Comparison of ENCODE assay signal across 1 cellular context in genomic region chr1:45752441-45753052, GRCh38.
TF ChIP-seq lines count a peak whose summit lies in the region.

No MANE protein-coding gene starts in this region.

TF ChIP-seq in HepG2, 621 proteins besides CTCF, POLR2A, EP300 and RAD21 (continued from another document and continues in another):
- peak; percentile 59; the same call in 1 of the 2 replicates for TF ChIP-seq ARID4A (CRISPR knock-in tag; IDR thresholded peaks at IDR 0.05; ENCODE audit: borderline replicate concordance)
- no peak for TF ChIP-seq ZNF562 (CRISPR knock-in tag; IDR thresholded peaks at IDR 0.05; ENCODE audit: borderline replicate concordance)
- TF ChIP-seq ZNF12 (CRISPR knock-in tag; IDR thresholded peaks at IDR 0.05): no peak
- no peak for TF ChIP-seq ZNF121 (CRISPR knock-in tag; IDR thresholded peaks at IDR 0.05)
- TF ChIP-seq NCOA2 (CRISPR knock-in tag; IDR thresholded peaks at IDR 0.05): peak; percentile 42; the same call in 1 of the 2 replicates
- no peak for TF ChIP-seq DNMT3B (CRISPR knock-in tag; conservative IDR thresholded peaks at IDR 0.05)
- peak in 1 of 2 experiments; percentile 90; a peak in 2 of 4 replicates for TF ChIP-seq ATF4 (CRISPR knock-in tag; IDR thresholded peaks at IDR 0.05)
- TF ChIP-seq POGK (CRISPR knock-in tag; conservative IDR thresholded peaks at IDR 0.05): no peak
- no peak for TF ChIP-seq ZKSCAN1 (IDR thresholded peaks at IDR 0.05; ENCODE audit: low read length)
- TF ChIP-seq KLF16 (CRISPR knock-in tag; IDR thresholded peaks at IDR 0.05): 0 out of 4 replicates have a peak, but pooled peaks of 1 of the 2 experiments have one; percentile 16
- peak; percentile 84; the same call in 1 of the 2 replicates for TF ChIP-seq PITX1 (CRISPR knock-in tag; IDR thresholded peaks at IDR 0.05)
- no peak for TF ChIP-seq ZNF556 (CRISPR knock-in tag; IDR thresholded peaks at IDR 0.05; ENCODE audit: borderline replicate concordance)
- TF ChIP-seq SALL2 (CRISPR knock-in tag; IDR thresholded peaks at IDR 0.05): 0 out of 2 replicates have a peak, but pooled peaks have one; percentile 15
- no peak for TF ChIP-seq ZNF30 (CRISPR knock-in tag; IDR thresholded peaks at IDR 0.05)
- TF ChIP-seq ETV6 (CRISPR knock-in tag; conservative IDR thresholded peaks at IDR 0.05): no peak
- no peak for TF ChIP-seq JUND (CRISPR knock-in tag; IDR thresholded peaks at IDR 0.05)
- TF ChIP-seq SUZ12 (IDR thresholded peaks at IDR 0.05; ENCODE audit: low read depth, low read length): no peak
- TF ChIP-seq ATM (IDR thresholded peaks at IDR 0.05; ENCODE audit: borderline replicate concordance): no peak
- no peak for TF ChIP-seq SMAD3 (CRISPR knock-in tag; IDR thresholded peaks at IDR 0.05)
- TF ChIP-seq THAP9 (CRISPR knock-in tag; IDR thresholded peaks at IDR 0.05; ENCODE audit: borderline replicate concordance): no peak
- peak; percentile 81 for TF ChIP-seq PHF21A (CRISPR knock-in tag; IDR thresholded peaks at IDR 0.05)
- no peak for TF ChIP-seq ZNF639 (CRISPR knock-in tag; conservative IDR thresholded peaks at IDR 0.05)
- TF ChIP-seq CEBPB (IDR thresholded peaks at IDR 0.05; ENCODE audit: borderline replicate concordance, low read depth, low read length): peak; percentile 72
- no peak for TF ChIP-seq CC2D1A (CRISPR knock-in tag; IDR thresholded peaks at IDR 0.05)
- TF ChIP-seq ZBTB43 (CRISPR knock-in tag; conservative IDR thresholded peaks at IDR 0.05): no peak
- TF ChIP-seq ZFP36L2 (CRISPR knock-in tag; IDR thresholded peaks at IDR 0.05): no peak
- TF ChIP-seq HNRNPK (IDR thresholded peaks at IDR 0.05; ENCODE audit: low read depth, low read length, poor library complexity, severe bottlenecking): no peak
- TF ChIP-seq NR2C2 (CRISPR knock-in tag; IDR thresholded peaks at IDR 0.05; ENCODE audit: borderline replicate concordance): peak; percentile 73
- no peak for TF ChIP-seq ZNF235 (CRISPR knock-in tag; IDR thresholded peaks at IDR 0.05; ENCODE audit: borderline replicate concordance)
- no peak for TF ChIP-seq RFX3 (CRISPR knock-in tag; IDR thresholded peaks at IDR 0.05)
- TF ChIP-seq CREB1 (IDR thresholded peaks at IDR 0.05): no peak
- TF ChIP-seq CREB1 (CRISPR knock-in tag; IDR thresholded peaks at IDR 0.05): peak; percentile 30; the same call in 1 of the 2 replicates
- TF ChIP-seq RFXAP (CRISPR knock-in tag; IDR thresholded peaks at IDR 0.05; ENCODE audit: borderline replicate concordance): no peak
- peak; percentile 38; the same call in 1 of the 2 replicates for TF ChIP-seq THRA (CRISPR knock-in tag; IDR thresholded peaks at IDR 0.05; ENCODE audit: borderline replicate concordance)
- no peak for TF ChIP-seq ZNF33A (CRISPR knock-in tag; IDR thresholded peaks at IDR 0.05; ENCODE audit: borderline replicate concordance)
- no peak for TF ChIP-seq PCBP2 (optimal IDR thresholded peaks at IDR 0.05; ENCODE audit: low read depth, low read length, poor library complexity, severe bottlenecking)
- TF ChIP-seq NR2F6 (IDR thresholded peaks at IDR 0.05): 0 out of 2 replicates have a peak, but pooled peaks have one; percentile 20
- TF ChIP-seq NR2F6 (CRISPR knock-in tag; IDR thresholded peaks at IDR 0.05): peak; percentile 70; the same call in 1 of the 2 replicates
- no peak for TF ChIP-seq THYN1 (CRISPR knock-in tag; IDR thresholded peaks at IDR 0.05; ENCODE audit: borderline replicate concordance, low read depth)
- TF ChIP-seq GLI4 (CRISPR knock-in tag; IDR thresholded peaks at IDR 0.05; ENCODE audit: borderline replicate concordance): no peak
- TF ChIP-seq POGZ (CRISPR knock-in tag; IDR thresholded peaks at IDR 0.05): peak; percentile 43
- TF ChIP-seq ZSCAN31 (CRISPR knock-in tag; IDR thresholded peaks at IDR 0.05; ENCODE audit: low read depth): peak; percentile 41; the same call in 1 of the 2 replicates
- TF ChIP-seq ATF3 (CRISPR knock-in tag; IDR thresholded peaks at IDR 0.05): peak; percentile 71
- TF ChIP-seq EED (CRISPR knock-in tag; IDR thresholded peaks at IDR 0.05): no peak
- TF ChIP-seq GATAD2A (CRISPR knock-in tag; IDR thresholded peaks at IDR 0.05): peak; percentile 45
- no peak for TF ChIP-seq ZFP91 (CRISPR knock-in tag; IDR thresholded peaks at IDR 0.05; ENCODE audit: borderline replicate concordance)
- TF ChIP-seq ZNF710 (CRISPR knock-in tag; IDR thresholded peaks at IDR 0.05; ENCODE audit: borderline replicate concordance): 0 out of 2 replicates have a peak, but pooled peaks have one; percentile 32
